8 cellular contexts compared by ENCODE assay signal in genomic region chr1:200028586-200029034, GRCh38. TPM values are rescaled to one million over a fixed set of nuclear protein-coding genes. Genes with fewer than 3 reads are reported as not detected.
DNase-seq lines count a peak whose midpoint lies in the region; ATAC-seq and TF ChIP-seq lines count a peak whose summit lies in the region.

No MANE protein-coding gene starts in this region.

- no peak overlapping the region for H4K8ac ChIP-seq in mesendoderm (ENCODE audit: low read depth, low read length)

- no peak for TF ChIP-seq CTCF in brain (conservative IDR thresholded peaks at IDR 0.05)

- no peak overlapping the region for H3K18ac ChIP-seq in mesendoderm (ENCODE audit: low read length)

- peaks cover 0 to 8% (median 0%) of the 10 kb centered on the region in 5 experiments for H3K9me3 Mint-ChIP-seq in brain

- H3K23ac ChIP-seq in mesendoderm (ENCODE audit: low read length), result no peak overlapping the region

- H3K4me2 ChIP-seq in mesendoderm (ENCODE audit: low read length), result peak overlapping the region; percentile 76

- no peak overlapping the region for H2BK15ac ChIP-seq in mesendoderm (replicated peaks; ENCODE audit: low read depth)

- H3K4ac ChIP-seq in mesendoderm (ENCODE audit: low read depth, low read length), result no peak overlapping the region

- H4K5ac ChIP-seq in mesendoderm (ENCODE audit: low read length), result no peak overlapping the region

- no peaks in the 10 kb centered on the region for H3K36me3 Mint-ChIP-seq in brain

- peak overlapping the region in 1 of 5 experiments; percentile 50 for H3K27ac Mint-ChIP-seq in brain

- H3K36me3 ChIP-seq in ACC112 (ENCODE audit: insufficient read depth, low read length), result no peaks in the 10 kb centered on the region
- H3K36me3 ChIP-seq in HUES64 (ENCODE audit: insufficient read depth, low read length), result no peaks in the 10 kb centered on the region
- H3K36me3 ChIP-seq in mesendoderm (ENCODE audit: control insufficient read depth, insufficient read depth, low read length), result no peaks in the 10 kb centered on the region

- 6% methylated on average over 2 of the region's 2 CpGs for WGBS in HUES64
- WGBS in mesendoderm (ENCODE audit: extremely low coverage, insufficient coverage, low lambda C conversion rate), result no CpG with 5 or more reads among the region's 2 CpGs

- H2BK5ac ChIP-seq in mesendoderm (ENCODE audit: low read length), result no peak overlapping the region

- H3K4me1 ChIP-seq in ACC112 (ENCODE audit: control insufficient read depth, insufficient read depth, low read length, unreplicated experiment) (no peaks in the 10 kb centered on the region), HUES64 (ENCODE audit: insufficient read depth, low read length) (peaks cover 18% of the 10 kb centered on the region), mesendoderm (ENCODE audit: control insufficient read depth, low read depth, low read length) (no peaks in the 10 kb centered on the region)

- peaks cover 4% of the 10 kb centered on the region for H3K4me1 Mint-ChIP-seq in brain

- H3K4me3 ChIP-seq in ACC112 (ENCODE audit: low read depth, low read length), result peak overlapping the region; percentile 84
- peak overlapping the region; percentile 79 for H3K4me3 ChIP-seq in HUES64 (ENCODE audit: low read length)
- H3K4me3 ChIP-seq in mesendoderm (ENCODE audit: low read length), result peak overlapping the region; percentile 41

- no peak overlapping the region for H2BK120ac ChIP-seq in mesendoderm (ENCODE audit: low read depth, low read length)

- H2AFZ ChIP-seq in ACC112 (ENCODE audit: low read length, unreplicated experiment), result peak overlapping the region; percentile 72

- H3K79me2 ChIP-seq in ACC112 (ENCODE audit: control insufficient read depth, insufficient read depth, low read length, unreplicated experiment) (no peaks in the 10 kb centered on the region), mesendoderm (ENCODE audit: control insufficient read depth, insufficient read depth, low read length) (no peaks in the 10 kb centered on the region)

- H3K27ac ChIP-seq in ACC112 (ENCODE audit: low read depth, low read length) (no peak overlapping the region), HUES64 (ENCODE audit: low read depth, low read length) (no peak overlapping the region), mesendoderm (ENCODE audit: low read depth, low read length) (no peak overlapping the region)

- peak; percentile 30 for DNase-seq in mesendoderm
- DNase-seq in HK-2 (ENCODE audit: unreplicated experiment), result no peak

- peaks cover 42% of the 10 kb centered on the region for H3K27me3 Mint-ChIP-seq in brain

- H3K56ac ChIP-seq in mesendoderm (ENCODE audit: low read length), result peak overlapping the region; percentile 68

- ATAC-seq in HG02981 (IDR thresholded peaks at IDR 0.05; ENCODE audit: unreplicated experiment), result no peak
- ATAC-seq in HG03342 (IDR thresholded peaks at IDR 0.05; ENCODE audit: unreplicated experiment), result no peak
- ATAC-seq in HG03139 (IDR thresholded peaks at IDR 0.05; ENCODE audit: unreplicated experiment), result no peak

- no peaks in the 10 kb centered on the region for H3K9me3 ChIP-seq in HUES64 (ENCODE audit: insufficient read depth, low read depth, low read length)

- peaks cover 50% of the 10 kb centered on the region for H3K27me3 ChIP-seq in ACC112 (ENCODE audit: insufficient read depth, low read length)
- peaks cover 60% of the 10 kb centered on the region for H3K27me3 ChIP-seq in HUES64 (ENCODE audit: insufficient read depth, low read length)
- peaks cover 13% of the 10 kb centered on the region for H3K27me3 ChIP-seq in mesendoderm (ENCODE audit: insufficient read depth, low read length, poor library complexity)

- H3K9ac ChIP-seq in HUES64 (ENCODE audit: low read depth, low read length), result peak overlapping the region; percentile 31
- H3K9ac ChIP-seq in mesendoderm (ENCODE audit: low read length), result peak overlapping the region; percentile 50

- no peak overlapping the region for H2AK5ac ChIP-seq in mesendoderm (ENCODE audit: low read length)

- peak overlapping the region; percentile 83 to 95 (median 88) for H3K4me3 Mint-ChIP-seq in brain

- no peaks in the 10 kb centered on the region for H3K79me1 ChIP-seq in mesendoderm (ENCODE audit: low read length)

RNA-seq across cellular contexts. Expression of gene NR5A2, which starts 1.1 kb away (rescaled TPM):
- 7.2 TPM for polyA plus RNA-seq in HUES64 (2013, experiment 1 of 2)
- polyA plus RNA-seq in HUES64 (2013, experiment 2 of 2), result 6.9 TPM
- 0.53 TPM for polyA plus RNA-seq in brain (ENCODE audit: insufficient read depth, low read depth, low replicate concordance)
- polyA plus RNA-seq in mesendoderm (2013, experiment 1 of 2), result 6.5 TPM
- polyA plus RNA-seq in mesendoderm (2013, experiment 2 of 2), result 6.7 TPM
